ENCODE assay signal across 29 cellular contexts in the genomic region with DNA sequence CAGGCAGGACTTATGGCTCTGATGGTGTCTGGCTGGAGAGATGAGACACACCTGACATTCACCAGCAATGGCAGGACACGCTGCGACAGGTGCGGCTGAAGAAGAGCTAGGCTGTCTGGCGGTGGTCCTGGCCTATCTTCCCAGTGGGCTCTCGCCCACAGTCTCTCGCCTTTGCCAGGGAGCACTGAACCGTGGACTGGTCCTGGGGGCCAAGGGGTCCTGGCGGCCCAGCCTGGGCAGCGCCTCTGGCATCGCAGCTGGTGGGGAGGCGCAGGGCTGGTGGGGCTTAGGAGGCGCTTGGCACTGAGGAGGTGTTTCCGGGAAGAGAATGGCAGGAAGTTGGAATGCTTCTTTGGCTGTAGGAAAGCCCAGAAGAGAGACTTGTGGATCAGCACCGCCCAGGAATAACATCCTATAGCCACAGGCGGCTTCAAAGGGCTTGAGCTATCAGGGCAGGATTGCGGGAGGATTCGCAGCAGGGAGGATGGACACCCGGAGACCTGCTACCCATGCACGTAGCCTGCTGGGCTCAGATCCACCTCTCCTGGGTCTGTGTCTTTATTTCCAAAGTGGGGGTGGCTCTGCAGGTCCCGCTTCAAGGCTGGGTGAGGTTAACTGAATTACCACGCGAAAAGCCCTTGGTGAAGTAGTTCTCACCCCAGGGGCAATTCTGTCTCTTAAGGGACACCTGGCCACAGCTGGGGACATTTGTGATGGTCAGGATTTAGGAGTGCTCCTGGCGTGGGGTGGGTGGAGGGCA. TPM values are rescaled to one million over a fixed set of nuclear protein-coding genes. Genes with fewer than 3 reads are reported as not detected.
A peak's percentile ranks its signal among the peaks of the same experiment; 100 is the strongest.
DNase-seq lines count a peak whose midpoint lies in the region; ATAC-seq, FAIRE-seq and TF ChIP-seq lines count a peak whose summit lies in the region.
"Had no signal": no experiment of that assay in that cellular context is flagged by ENCODE, and none has a peak within 500 bp of the region (broad histone marks: within the 10 kb centered on the region; RNA-seq: fewer than 3 reads in every experiment).

No MANE protein-coding gene starts in this region.

- no peaks in the 10 kb centered on the region for H3K27me3 ChIP-seq in upper lobe of right lung
- H3K27me3 ChIP-seq: right lobe of liver, suprapubic skin had no signal

- ATAC-seq in Right ventricle myocardium superior (ENCODE audit: poor library complexity), result no peak
- ATAC-seq in upper lobe of right lung, result peak; percentile 28
- no peak for ATAC-seq in HG03159 (IDR thresholded peaks at IDR 0.05; ENCODE audit: unreplicated experiment)
- ATAC-seq: activated CD8-positive, alpha-beta T cell treated with anti-CD3 and anti-CD28 coated beads for 36 hours; activated naive CD4-positive, alpha-beta T cell treated with anti-CD3 and anti-CD28 coated beads, Interleukin-2, amount 50 U/mL, for 72 hours; CD8-positive, alpha-beta T cell; HepG2; naive thymus-derived CD8-positive, alpha-beta T cell; right lobe of liver; stimulated activated naive B cell treated with anti-CD40 and anti-IgM and Interleukin-4, amounts not matched to agents 10 μg/mL and 1 μg/mL and 100 μg/mL, for 72 hours had no signal

- peaks cover 85% of the 10 kb centered on the region for H3K4me1 Mint-ChIP-seq in brain
- peaks cover 46% of the 10 kb centered on the region for H3K4me1 Mint-ChIP-seq in nephron

- H3K27ac ChIP-seq in upper lobe of right lung, result no peak overlapping the region
- H3K27ac ChIP-seq: HL-60, right lobe of liver, SK-N-MC, suprapubic skin had no signal

- H3K36me3 ChIP-seq in upper lobe of right lung, result no peaks in the 10 kb centered on the region
- H3K36me3 ChIP-seq: right lobe of liver, suprapubic skin had no signal

- intact Hi-C loops in cardiac septum (cut with DNase I) (no loop called here), Right ventricle myocardium superior (cut with DNase I) (no loop called here), upper lobe of right lung (cut with DNase I) (no loop called here)

- H3K36me3 Mint-ChIP-seq in brain (peaks cover 21% of the 10 kb centered on the region), nephron (ENCODE audit: low read depth) (no peaks in the 10 kb centered on the region)
- H3K36me3 Mint-ChIP-seq: activated naive CD4-positive, alpha-beta T cell treated with anti-CD3 and anti-CD28 coated beads, Interleukin-2, amount 50 U/mL, for 72 hours had no signal

- TF ChIP-seq CTCF in brain (conservative IDR thresholded peaks at IDR 0.05) (no peak), nephron (IDR thresholded peaks at IDR 0.05; ENCODE audit: unreplicated experiment in 3 of 3) (no peak), upper lobe of right lung (IDR thresholded peaks at IDR 0.05) (no peak)

- H3K27me3 Mint-ChIP-seq in brain, result no peaks in the 10 kb centered on the region
- no peaks in the 10 kb centered on the region for H3K27me3 Mint-ChIP-seq in nephron (ENCODE audit: low read depth)
- H3K27me3 Mint-ChIP-seq: activated CD8-positive, alpha-beta T cell treated with anti-CD3 and anti-CD28 coated beads for 36 hours; naive thymus-derived CD8-positive, alpha-beta T cell; stimulated activated naive B cell treated with anti-CD40 and anti-IgM and Interleukin-4, amounts not matched to agents 10 μg/mL and 1 μg/mL and 100 μg/mL, for 72 hours had no signal

- H3K9me3 Mint-ChIP-seq in brain (no peaks in the 10 kb centered on the region), nephron (no peaks in the 10 kb centered on the region)
- H3K9me3 Mint-ChIP-seq: activated CD8-positive, alpha-beta T cell treated with anti-CD3 and anti-CD28 coated beads for 36 hours; activated naive CD4-positive, alpha-beta T cell treated with anti-CD3 and anti-CD28 coated beads, Interleukin-2, amount 50 U/mL, for 72 hours; CD8-positive, alpha-beta T cell; HFFc6; naive thymus-derived CD8-positive, alpha-beta T cell; stimulated activated naive B cell treated with anti-CD40 and anti-IgM and Interleukin-4, amounts not matched to agents 10 μg/mL and 1 μg/mL and 100 μg/mL, for 72 hours had no signal

- H3K4me1 ChIP-seq in upper lobe of right lung, result peaks cover 21% of the 10 kb centered on the region

- no peaks in the 10 kb centered on the region for H3K9me3 ChIP-seq in upper lobe of right lung
- H3K9me3 ChIP-seq: right lobe of liver, suprapubic skin had no signal

- no peak overlapping the region for H3K4me3 ChIP-seq in upper lobe of right lung
- H3K4me3 ChIP-seq: right lobe of liver, SK-N-MC, suprapubic skin had no signal

- no peak for FAIRE-seq in HTR-8/SVneo (lab: Jason Lieb, UNC)
- FAIRE-seq: A204.1, HepG2, RCC 7860, TTC549 had no signal

- H3K4me3 Mint-ChIP-seq in brain, result no peak overlapping the region
- no peak overlapping the region for H3K4me3 Mint-ChIP-seq in nephron
- H3K4me3 Mint-ChIP-seq: activated CD8-positive, alpha-beta T cell treated with anti-CD3 and anti-CD28 coated beads for 36 hours; CD8-positive, alpha-beta T cell; HFFc6; naive thymus-derived CD8-positive, alpha-beta T cell; stimulated activated naive B cell treated with anti-CD40 and anti-IgM and Interleukin-4, amounts not matched to agents 10 μg/mL and 1 μg/mL and 100 μg/mL, for 72 hours had no signal

- peak; percentile 68 for DNase-seq in cardiac septum (ENCODE audit: low spot score)
- DNase-seq in Right ventricle myocardium superior, result no peak
- no peak for DNase-seq in upper lobe of right lung
- DNase-seq in HTR-8/SVneo (ENCODE audit: insufficient read length, low spot score), result no peak
- no peak for DNase-seq in stimulated activated CD4-positive, alpha-beta T cell treated with anti-CD3 and anti-CD28 coated beads, Interleukin-4, amount 100 ng/mL, for 4 hours
- DNase-seq: activated CD4-positive, alpha-beta T cell treated with anti-CD3 and anti-CD28 coated beads for 1 hour; activated CD8-positive, alpha-beta T cell treated with anti-CD3 and anti-CD28 coated beads for 36 hours; CD8-positive, alpha-beta T cell; HFFc6; Karpas-422; naive thymus-derived CD8-positive, alpha-beta T cell; NCI-H146; NCI-H2171 treated with DMSO at 0.1 percent for 48 hours; NCI-H524; right lobe of liver; stimulated activated CD4-positive, alpha-beta T cell treated with anti-CD3 and anti-CD28 coated beads, Interleukin-12 subunit alpha, Interleukin-12 subunit beta, amount 100 ng/mL, for 4 hours; stimulated activated CD4-positive, alpha-beta T cell treated with anti-CD3 and anti-CD28 coated beads, Interleukin-4, amount 100 ng/mL, for 1 hour; stimulated activated naive B cell treated with anti-CD40 and anti-IgM and Interleukin-4, amounts not matched to agents 10 μg/mL and 1 μg/mL and 100 μg/mL, for 72 hours had no signal

- H3K27ac Mint-ChIP-seq in brain (peak overlapping the region in 3 of 5 experiments; percentile 67 to 81 (median 78)), nephron (peak overlapping the region; percentile 46 to 65 (median 64))
- H3K27ac Mint-ChIP-seq: activated CD8-positive, alpha-beta T cell treated with anti-CD3 and anti-CD28 coated beads for 36 hours; CD8-positive, alpha-beta T cell; HFFc6; naive thymus-derived CD8-positive, alpha-beta T cell had no signal

RNA-seq across cellular contexts. Expression of gene KDM4B, which starts 14.6 kb away (rescaled TPM):
- total RNA-seq in cardiac septum (27.6 TPM), Right ventricle myocardium superior (34.6 TPM), upper lobe of right lung (39.0 TPM)
- 41.0 TPM for polyA plus RNA-seq in brain (ENCODE audit: insufficient read depth, low read depth, low replicate concordance)
